29 cellular contexts compared by ENCODE assay signal in the genomic region with DNA sequence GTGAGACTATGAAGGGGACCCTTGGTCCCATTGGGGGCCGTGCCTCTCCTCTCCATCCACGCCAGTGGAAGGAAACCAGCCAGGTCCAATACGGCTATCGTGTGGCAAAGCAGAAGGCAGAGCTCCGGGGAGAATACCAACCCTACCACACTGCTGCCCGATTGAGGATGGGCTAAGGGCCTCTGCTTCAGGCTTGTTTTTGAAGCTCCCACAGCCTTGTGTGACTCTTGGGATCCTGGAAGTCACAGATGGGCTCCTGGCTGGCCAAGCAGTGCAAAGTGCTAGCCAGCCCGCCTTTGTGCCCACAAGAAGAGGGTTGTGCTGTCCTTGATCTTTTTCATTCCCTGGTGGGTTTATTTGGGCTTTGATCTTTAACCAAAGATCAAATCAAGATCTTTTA.
"Had no signal": no experiment of that assay in that cellular context is flagged by ENCODE, and none has a peak within 500 bp of the region (broad histone marks: within the 10 kb centered on the region; RNA-seq: fewer than 3 reads in every experiment).

No MANE protein-coding gene starts in this region.

- H3K27me3 ChIP-seq: ascending aorta, body of pancreas, SJSA1 had no signal

- H3K36me3 ChIP-seq: ascending aorta, SJSA1 had no signal

- H3K9me3 ChIP-seq: ascending aorta, body of pancreas, SJSA1 had no signal

- H3K4me2 ChIP-seq: KMS-11 had no signal

- H3K4me3 Mint-ChIP-seq: activated CD8-positive, alpha-beta T cell treated with anti-CD3 and anti-CD28 coated beads, Interleukin-2, amount 10 ng/mL, durations not matched to agents 7 days and 5 days; activated naive CD8-positive, alpha-beta T cell treated with anti-CD3 and anti-CD28 coated beads, Interleukin-2, amount 50 U/mL, for 24 hours; central memory CD8-positive, alpha-beta T cell; T-helper 1 cell treated with Interleukin-12 subunit alpha and Interleukin-12 subunit beta and Interleukin-4 antibody, amounts not matched to agents 30 μg/mL and 1 μg/mL, for 36 hours; WTC11 had no signal

- H3K27ac ChIP-seq: ascending aorta, body of pancreas, KMS-11, SJSA1 had no signal

- H3K4me3 ChIP-seq: ascending aorta, body of pancreas, SJSA1 had no signal

- H3K9me3 Mint-ChIP-seq: central memory CD8-positive, alpha-beta T cell had no signal

- H3K9ac ChIP-seq: KMS-11 had no signal

- DNase-seq: activated CD4-positive, alpha-beta T cell treated with anti-CD3 and anti-CD28 coated beads for 48 hours; activated CD4-positive, alpha-beta T cell treated with anti-CD3 and anti-CD28 coated beads, Interleukin-2, amount 50 U/mL, for 4 hours; activated CD4-positive, CD25-positive, alpha-beta regulatory T cell treated with anti-CD3 and anti-CD28 coated beads, Interleukin-2, amount 50 U/mL, for 72 hours; activated CD8-positive, alpha-beta memory T cell treated with anti-CD3 and anti-CD28 coated beads, Interleukin-2, amount 50 U/mL, for 48 hours; activated CD8-positive, alpha-beta T cell treated with anti-CD3 and anti-CD28 coated beads, Interleukin-2, amount 10 ng/mL, durations not matched to agents 7 days and 5 days; activated naive CD4-positive, alpha-beta T cell treated with Interleukin-2 at 50 U/mL for 16 hours; activated naive CD8-positive, alpha-beta T cell treated with anti-CD3 and anti-CD28 coated beads, Interleukin-2, amount 50 U/mL, for 24 hours; activated T-cell treated with anti-CD3 and anti-CD28 coated beads, Interleukin-2, amount 50 U/mL, for 1 hour; amniotic stem cell; body of pancreas; NCI-H1092; NCI-H1417; NCI-H1930; NCI-H2171; NCI-H226; NCI-H526 treated with DMSO at 0.1 percent for 48 hours; NCI-H82; NK-92 treated with Interleukin-12 subunit alpha and Interleukin-12 subunit beta, amount 100 ng/mL, for 24 hours; PC-3; SHP77; SW 1271 had no signal

- ATAC-seq: activated CD8-positive, alpha-beta T cell treated with anti-CD3 and anti-CD28 coated beads, Interleukin-2, amount 10 ng/mL, durations not matched to agents 7 days and 5 days; activated naive CD4-positive, alpha-beta T cell treated with anti-CD3 and anti-CD28 coated beads, Interleukin-2, amount 50 U/mL, for 72 hours; activated naive CD8-positive, alpha-beta T cell treated with anti-CD3 and anti-CD28 coated beads, Interleukin-2, amount 50 U/mL, for 24 hours; body of pancreas; PC-3; SK-N-SH treated with all-trans-retinoic acid at 6 μM for 48 hours; WTC11 had no signal

- H3K27me3 Mint-ChIP-seq: central memory CD8-positive, alpha-beta T cell had no signal

- H3K27ac Mint-ChIP-seq: activated CD8-positive, alpha-beta T cell treated with anti-CD3 and anti-CD28 coated beads, Interleukin-2, amount 10 ng/mL, durations not matched to agents 7 days and 5 days; activated naive CD4-positive, alpha-beta T cell treated with anti-CD3 and anti-CD28 coated beads, Interleukin-2, amount 50 U/mL, for 72 hours; activated naive CD8-positive, alpha-beta T cell treated with anti-CD3 and anti-CD28 coated beads, Interleukin-2, amount 50 U/mL, for 24 hours; T-helper 1 cell treated with Interleukin-12 subunit alpha and Interleukin-12 subunit beta and Interleukin-4 antibody, amounts not matched to agents 30 μg/mL and 1 μg/mL, for 36 hours; WTC11 had no signal
